ENCODE assay signal across 8 cellular contexts in genomic region chr15:101293122-101293521, GRCh38. TPM values are rescaled to one million over a fixed set of nuclear protein-coding genes. Genes with fewer than 3 reads are reported as not detected.
DNase-seq lines count a peak whose midpoint lies in the region; ATAC-seq and TF ChIP-seq lines count a peak whose summit lies in the region.

No MANE protein-coding gene starts in this region.

- peak overlapping the region; percentile 87 for H3K4me3 ChIP-seq in fibroblast of villous mesenchyme (ENCODE audit: low read depth, low read length)

- peaks cover 44% of the 10 kb centered on the region for H3K36me3 Mint-ChIP-seq in activated CD4-positive, alpha-beta T cell treated with anti-CD3 and anti-CD28 coated beads, Interleukin-2, amount 10 ng/mL, durations not matched to agents 7 days and 5 days (ENCODE audit: low read depth)
- peaks cover 26% of the 10 kb centered on the region for H3K36me3 Mint-ChIP-seq in T-cell
- peaks cover 75% of the 10 kb centered on the region for H3K36me3 Mint-ChIP-seq in stimulated activated effector memory CD8-positive, alpha-beta T cell treated with anti-CD3 and anti-CD28 coated beads, Interleukin-12 subunit alpha, Interleukin-12 subunit beta, amount 100 ng/mL, for 72 hours

- CTCF ChIA-PET in activated CD4-positive, alpha-beta T cell treated with anti-CD3 and anti-CD28 coated beads, Interleukin-2, amount 10 ng/mL, durations not matched to agents 7 days and 5 days (lab: Charles Lee), result interaction anchor here (1.1 to 4.9 kb wide), 7 partner anchors 10 to 329 kb away, joined by 3 to 23 read pairs (median 3); no protein-coding TSS in a partner anchor
- CTCF ChIA-PET in T-cell (lab: Charles Lee), result interaction anchor here (0.7 to 5.3 kb wide), 5 partner anchors 8 to 348 kb away, joined by 3 to 27 read pairs (median 4); no protein-coding TSS in a partner anchor

- ATAC-seq in T-cell (replicated peaks in 1 of 4) (no peak), HG02938 (IDR thresholded peaks at IDR 0.05; ENCODE audit: unreplicated experiment) (no peak), GM21360 (IDR thresholded peaks at IDR 0.05; ENCODE audit: unreplicated experiment) (no peak), GM21528 (IDR thresholded peaks at IDR 0.05; ENCODE audit: low FRiP score, unreplicated experiment) (no peak)
- ATAC-seq in stimulated activated effector memory CD8-positive, alpha-beta T cell treated with anti-CD3 and anti-CD28 coated beads, Interleukin-12 subunit alpha, Interleukin-12 subunit beta, amount 100 ng/mL, for 72 hours, result no peak

- H3K27me3 Mint-ChIP-seq in activated CD4-positive, alpha-beta T cell treated with anti-CD3 and anti-CD28 coated beads, Interleukin-2, amount 10 ng/mL, durations not matched to agents 7 days and 5 days, result no peaks in the 10 kb centered on the region
- H3K27me3 Mint-ChIP-seq in T-cell, result no peaks in the 10 kb centered on the region

- no peak for TF ChIP-seq CTCF in fibroblast of villous mesenchyme (IDR thresholded peaks at IDR 0.05; ENCODE audit: insufficient read depth, low read depth, low read length)

- peak overlapping the region; percentile 99 for H3K4me3 Mint-ChIP-seq in activated CD4-positive, alpha-beta T cell treated with anti-CD3 and anti-CD28 coated beads, Interleukin-2, amount 10 ng/mL, durations not matched to agents 7 days and 5 days
- peak overlapping the region; percentile 94 to 98 (median 96) for H3K4me3 Mint-ChIP-seq in T-cell
- H3K4me3 Mint-ChIP-seq in stimulated activated effector memory CD8-positive, alpha-beta T cell treated with anti-CD3 and anti-CD28 coated beads, Interleukin-12 subunit alpha, Interleukin-12 subunit beta, amount 100 ng/mL, for 72 hours, result peak overlapping the region; percentile 96

- POLR2A ChIA-PET in activated CD4-positive, alpha-beta T cell treated with anti-CD3 and anti-CD28 coated beads, Interleukin-2, amount 10 ng/mL, durations not matched to agents 7 days and 5 days (lab: Charles Lee), result no interaction called here
- POLR2A ChIA-PET in T-cell (lab: Charles Lee), result interaction anchor here (0.7 to 1.1 kb wide), 2 partner anchors 23 to 349 kb away, joined by 3 to 4 read pairs; no protein-coding TSS in a partner anchor

- H3K4me1 Mint-ChIP-seq in activated CD4-positive, alpha-beta T cell treated with anti-CD3 and anti-CD28 coated beads, Interleukin-2, amount 10 ng/mL, durations not matched to agents 7 days and 5 days, result peaks cover 53% of the 10 kb centered on the region
- H3K4me1 Mint-ChIP-seq in T-cell, result peaks cover 51 to 64% (median 58%) of the 10 kb centered on the region in 3 donors
- peaks cover 39% of the 10 kb centered on the region for H3K4me1 Mint-ChIP-seq in stimulated activated effector memory CD8-positive, alpha-beta T cell treated with anti-CD3 and anti-CD28 coated beads, Interleukin-12 subunit alpha, Interleukin-12 subunit beta, amount 100 ng/mL, for 72 hours

- DNase-seq in activated CD4-positive, alpha-beta T cell treated with anti-CD3 and anti-CD28 coated beads, Interleukin-2, amount 10 ng/mL, durations not matched to agents 7 days and 5 days, result no peak
- DNase-seq in activated CD4-positive, alpha-beta T cell treated with anti-CD3 and anti-CD28 coated beads, Interleukin-2, amount 50 U/mL, for 4 hours, result no peak
- DNase-seq in T-cell, result no peak
- no peak for DNase-seq in fibroblast of villous mesenchyme (ENCODE audit: low read depth)
- DNase-seq in stimulated activated effector memory CD8-positive, alpha-beta T cell treated with anti-CD3 and anti-CD28 coated beads, Interleukin-12 subunit alpha, Interleukin-12 subunit beta, amount 100 ng/mL, for 72 hours (ENCODE audit: low spot score in 2 of 2), result no peak

- H3K9me3 Mint-ChIP-seq in activated CD4-positive, alpha-beta T cell treated with anti-CD3 and anti-CD28 coated beads, Interleukin-2, amount 10 ng/mL, durations not matched to agents 7 days and 5 days, result no peaks in the 10 kb centered on the region
- no peaks in the 10 kb centered on the region for H3K9me3 Mint-ChIP-seq in T-cell
- no peaks in the 10 kb centered on the region for H3K9me3 Mint-ChIP-seq in stimulated activated effector memory CD8-positive, alpha-beta T cell treated with anti-CD3 and anti-CD28 coated beads, Interleukin-12 subunit alpha, Interleukin-12 subunit beta, amount 100 ng/mL, for 72 hours

- peak overlapping the region; percentile 95 for H3K27ac Mint-ChIP-seq in activated CD4-positive, alpha-beta T cell treated with anti-CD3 and anti-CD28 coated beads, Interleukin-2, amount 10 ng/mL, durations not matched to agents 7 days and 5 days
- H3K27ac Mint-ChIP-seq in T-cell, result peak overlapping the region; percentile 92 to 94
- H3K27ac Mint-ChIP-seq in stimulated activated effector memory CD8-positive, alpha-beta T cell treated with anti-CD3 and anti-CD28 coated beads, Interleukin-12 subunit alpha, Interleukin-12 subunit beta, amount 100 ng/mL, for 72 hours, result peak overlapping the region; percentile 96

RNA-seq across cellular contexts. Expression of gene SNRPA1, which starts 1.9 kb away (rescaled TPM):
- 100 to 1,000 TPM in 1 of 2 experiments, 10 to 100 TPM in 1; 92.8 to 109 TPM for total RNA-seq in activated CD4-positive, alpha-beta T cell treated with anti-CD3 and anti-CD28 coated beads, Interleukin-2, amount 10 ng/mL, durations not matched to agents 7 days and 5 days
- total RNA-seq in T-cell (100 to 1,000 TPM in 2 of 5 donors, 10 to 100 TPM in 3; 77.0 to 199 (median 97.0) TPM), fibroblast of villous mesenchyme (13.5 and 18.6 TPM in 2 replicates)

RNA-seq across cellular contexts. Expression of gene SELENOS, which starts 15.8 kb away (rescaled TPM):
- total RNA-seq in activated CD4-positive, alpha-beta T cell treated with anti-CD3 and anti-CD28 coated beads, Interleukin-2, amount 10 ng/mL, durations not matched to agents 7 days and 5 days, result 10 to 100 TPM; 29.1 to 29.7 TPM
- 10 to 100 TPM; 31.3 to 39.9 (median 38.4) TPM for total RNA-seq in T-cell
- 78.3 and 84.6 TPM in 2 replicates for total RNA-seq in fibroblast of villous mesenchyme

RNA-seq across cellular contexts. Expression of gene CHSY1, which starts 41.3 kb away (rescaled TPM):
- 10 to 100 TPM; 32.5 to 39.6 TPM for total RNA-seq in activated CD4-positive, alpha-beta T cell treated with anti-CD3 and anti-CD28 coated beads, Interleukin-2, amount 10 ng/mL, durations not matched to agents 7 days and 5 days
- total RNA-seq in T-cell (10 to 100 TPM; 10.8 to 17.7 (median 14.8) TPM), fibroblast of villous mesenchyme (41.5 and 48.3 TPM in 2 replicates)
